Comparison of ENCODE assay signal across 2 cellular contexts in the genomic region with DNA sequence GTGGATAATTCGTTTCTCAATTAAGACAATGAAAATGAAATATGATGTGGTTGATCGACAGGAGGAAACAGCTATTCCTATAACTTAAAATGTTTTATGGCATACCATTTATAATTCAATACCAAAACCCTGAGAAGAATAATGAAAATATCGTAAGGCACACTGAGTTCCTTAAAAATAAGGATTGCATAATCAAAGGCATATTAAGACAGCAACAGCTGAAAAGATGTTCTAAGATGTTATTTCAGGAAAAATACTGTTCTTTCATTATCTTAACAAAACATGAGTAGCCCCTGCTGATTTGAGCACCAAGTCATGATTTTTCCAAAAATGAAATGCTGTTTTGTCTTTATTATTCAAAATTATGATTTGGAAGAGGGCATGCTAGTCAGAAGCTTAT.
TF ChIP-seq lines count a peak whose summit lies in the region.

No MANE protein-coding gene starts in this region.

TF ChIP-seq in HepG2, 621 proteins besides CTCF, POLR2A, EP300 and RAD21:
- TF ChIP-seq ZNF672 (CRISPR knock-in tag; IDR thresholded peaks at IDR 0.05) (no peak), CEBPB (IDR thresholded peaks at IDR 0.05; ENCODE audit: borderline replicate concordance, low read depth, low read length) (peak; percentile 23; the same call in 1 of the 2 replicates), ZNF501 (CRISPR knock-in tag; IDR thresholded peaks at IDR 0.05) (no peak), MEF2D (CRISPR knock-in tag; IDR thresholded peaks at IDR 0.05) (no peak)
TF ChIP-seq in HepG2: peak in this region for 1.

TF ChIP-seq in K562, 482 proteins besides CTCF, POLR2A, EP300 and RAD21:
- TF ChIP-seq, protein P1, sequence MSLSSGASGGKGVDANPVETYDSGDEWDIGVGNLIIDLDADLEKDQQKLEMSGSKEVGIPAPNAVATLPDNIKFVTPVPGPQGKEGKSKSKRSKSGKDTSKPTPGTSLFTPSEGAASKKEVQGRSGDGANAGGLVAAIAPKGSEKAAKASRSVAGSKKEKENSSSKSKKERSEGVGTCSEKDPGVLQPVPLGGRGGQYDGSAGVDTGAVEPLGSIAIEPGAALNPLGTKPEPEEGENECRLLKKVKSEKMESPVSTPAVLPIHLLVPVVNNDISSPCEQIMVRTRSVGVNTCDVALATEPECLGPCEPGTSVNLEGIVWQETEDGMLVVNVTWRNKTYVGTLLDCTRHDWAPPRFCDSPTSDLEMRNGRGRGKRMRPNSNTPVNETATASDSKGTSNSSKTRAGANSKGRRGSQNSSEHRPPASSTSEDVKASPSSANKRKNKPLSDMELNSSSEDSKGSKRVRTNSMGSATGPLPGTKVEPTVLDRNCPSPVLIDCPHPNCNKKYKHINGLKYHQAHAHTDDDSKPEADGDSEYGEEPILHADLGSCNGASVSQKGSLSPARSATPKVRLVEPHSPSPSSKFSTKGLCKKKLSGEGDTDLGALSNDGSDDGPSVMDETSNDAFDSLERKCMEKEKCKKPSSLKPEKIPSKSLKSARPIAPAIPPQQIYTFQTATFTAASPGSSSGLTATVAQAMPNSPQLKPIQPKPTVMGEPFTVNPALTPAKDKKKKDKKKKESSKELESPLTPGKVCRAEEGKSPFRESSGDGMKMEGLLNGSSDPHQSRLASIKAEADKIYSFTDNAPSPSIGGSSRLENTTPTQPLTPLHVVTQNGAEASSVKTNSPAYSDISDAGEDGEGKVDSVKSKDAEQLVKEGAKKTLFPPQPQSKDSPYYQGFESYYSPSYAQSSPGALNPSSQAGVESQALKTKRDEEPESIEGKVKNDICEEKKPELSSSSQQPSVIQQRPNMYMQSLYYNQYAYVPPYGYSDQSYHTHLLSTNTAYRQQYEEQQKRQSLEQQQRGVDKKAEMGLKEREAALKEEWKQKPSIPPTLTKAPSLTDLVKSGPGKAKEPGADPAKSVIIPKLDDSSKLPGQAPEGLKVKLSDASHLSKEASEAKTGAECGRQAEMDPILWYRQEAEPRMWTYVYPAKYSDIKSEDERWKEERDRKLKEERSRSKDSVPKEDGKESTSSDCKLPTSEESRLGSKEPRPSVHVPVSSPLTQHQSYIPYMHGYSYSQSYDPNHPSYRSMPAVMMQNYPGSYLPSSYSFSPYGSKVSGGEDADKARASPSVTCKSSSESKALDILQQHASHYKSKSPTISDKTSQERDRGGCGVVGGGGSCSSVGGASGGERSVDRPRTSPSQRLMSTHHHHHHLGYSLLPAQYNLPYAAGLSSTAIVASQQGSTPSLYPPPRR (CRISPR knock-in tag; IDR thresholded peaks at IDR 0.05; ENCODE audit: borderline replicate concordance): no peak
- TF ChIP-seq NFE2 (IDR thresholded peaks at IDR 0.05; ENCODE audit: low read depth): no peak
- TF ChIP-seq BACH1 (tag; IDR thresholded peaks at IDR 0.05): no peak
- no peak for TF ChIP-seq YBX1 (IDR thresholded peaks at IDR 0.05)
- no peak for TF ChIP-seq PHTF2 (CRISPR knock-in tag; IDR thresholded peaks at IDR 0.05)
- no peak for TF ChIP-seq NBN (IDR thresholded peaks at IDR 0.05; ENCODE audit: low read depth)
- no peak for TF ChIP-seq CEBPG (CRISPR knock-in tag; IDR thresholded peaks at IDR 0.05)
- TF ChIP-seq CEBPG (tag; conservative IDR thresholded peaks at IDR 0.05 in 1 of 2, IDR thresholded peaks at IDR 0.05 in 1 of 2): peak in 1 of 2 experiments; percentile 80; a peak in 2 of 4 replicates
- TF ChIP-seq, protein P2, sequence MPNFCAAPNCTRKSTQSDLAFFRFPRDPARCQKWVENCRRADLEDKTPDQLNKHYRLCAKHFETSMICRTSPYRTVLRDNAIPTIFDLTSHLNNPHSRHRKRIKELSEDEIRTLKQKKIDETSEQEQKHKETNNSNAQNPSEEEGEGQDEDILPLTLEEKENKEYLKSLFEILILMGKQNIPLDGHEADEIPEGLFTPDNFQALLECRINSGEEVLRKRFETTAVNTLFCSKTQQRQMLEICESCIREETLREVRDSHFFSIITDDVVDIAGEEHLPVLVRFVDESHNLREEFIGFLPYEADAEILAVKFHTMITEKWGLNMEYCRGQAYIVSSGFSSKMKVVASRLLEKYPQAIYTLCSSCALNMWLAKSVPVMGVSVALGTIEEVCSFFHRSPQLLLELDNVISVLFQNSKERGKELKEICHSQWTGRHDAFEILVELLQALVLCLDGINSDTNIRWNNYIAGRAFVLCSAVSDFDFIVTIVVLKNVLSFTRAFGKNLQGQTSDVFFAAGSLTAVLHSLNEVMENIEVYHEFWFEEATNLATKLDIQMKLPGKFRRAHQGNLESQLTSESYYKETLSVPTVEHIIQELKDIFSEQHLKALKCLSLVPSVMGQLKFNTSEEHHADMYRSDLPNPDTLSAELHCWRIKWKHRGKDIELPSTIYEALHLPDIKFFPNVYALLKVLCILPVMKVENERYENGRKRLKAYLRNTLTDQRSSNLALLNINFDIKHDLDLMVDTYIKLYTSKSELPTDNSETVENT (CRISPR knock-in tag; IDR thresholded peaks at IDR 0.05): no peak
- TF ChIP-seq, protein P3, sequence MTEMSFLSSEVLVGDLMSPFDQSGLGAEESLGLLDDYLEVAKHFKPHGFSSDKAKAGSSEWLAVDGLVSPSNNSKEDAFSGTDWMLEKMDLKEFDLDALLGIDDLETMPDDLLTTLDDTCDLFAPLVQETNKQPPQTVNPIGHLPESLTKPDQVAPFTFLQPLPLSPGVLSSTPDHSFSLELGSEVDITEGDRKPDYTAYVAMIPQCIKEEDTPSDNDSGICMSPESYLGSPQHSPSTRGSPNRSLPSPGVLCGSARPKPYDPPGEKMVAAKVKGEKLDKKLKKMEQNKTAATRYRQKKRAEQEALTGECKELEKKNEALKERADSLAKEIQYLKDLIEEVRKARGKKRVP (CRISPR knock-in tag; IDR thresholded peaks at IDR 0.05): no peak
- no peak for TF ChIP-seq PHB (CRISPR knock-in tag; IDR thresholded peaks at IDR 0.05)
- TF ChIP-seq CEBPB (tag; IDR thresholded peaks at IDR 0.05): peak; percentile 64
- TF ChIP-seq ZNF239 (CRISPR knock-in tag; IDR thresholded peaks at IDR 0.05): no peak
- no peak for TF ChIP-seq SNIP1 (IDR thresholded peaks at IDR 0.05; ENCODE audit: low read depth)
- TF ChIP-seq LARP7 (IDR thresholded peaks at IDR 0.05): no peak
- no peak for TF ChIP-seq MAFK (IDR thresholded peaks at IDR 0.05; ENCODE audit: low read length)
- no peak for TF ChIP-seq ZC3H11A (IDR thresholded peaks at IDR 0.05; ENCODE audit: low read depth, low read length)
- TF ChIP-seq RFX1 (IDR thresholded peaks at IDR 0.05): no peak
